In genomic region chr2:109031481-109032228, GRCh38 we compare ENCODE assay signal across 1 cellular context.
TF ChIP-seq lines count a peak whose summit lies in the region.

No MANE protein-coding gene starts in this region.

TF ChIP-seq in HEK293, 187 proteins besides CTCF, POLR2A, EP300 and RAD21 (continued from another document and continues in another):
- TF ChIP-seq ZNF639 (tag by site-specific recombination; IDR thresholded peaks at IDR 0.05) = peak; percentile 11; the same call in 1 of the 2 replicates
- TF ChIP-seq INSM2 (tag by site-specific recombination; IDR thresholded peaks at IDR 0.05) = 0 out of 2 replicates have a peak, but pooled peaks have one; percentile 23
- no peak for TF ChIP-seq ZNF391 (tag by site-specific recombination; IDR thresholded peaks at IDR 0.05; ENCODE audit: borderline replicate concordance, low read depth)
- TF ChIP-seq REST (tag by site-specific recombination; IDR thresholded peaks at IDR 0.05) = peak; percentile 8; the same call in 1 of the 2 replicates
- no peak for TF ChIP-seq TSHZ1 (tag by site-specific recombination; IDR thresholded peaks at IDR 0.05; ENCODE audit: borderline replicate concordance)
- TF ChIP-seq ZNF777 (tag by site-specific recombination; IDR thresholded peaks at IDR 0.05; ENCODE audit: borderline replicate concordance) = no peak
- TF ChIP-seq WT1 (tag by site-specific recombination; IDR thresholded peaks at IDR 0.05) = 0 out of 2 replicates have a peak, but pooled peaks have one; percentile 8
- TF ChIP-seq ZFP37 (tag by site-specific recombination; IDR thresholded peaks at IDR 0.05) = peak; percentile 17; the same call in 1 of the 2 replicates
- no peak for TF ChIP-seq ZNF549 (tag by site-specific recombination; IDR thresholded peaks at IDR 0.05)
- peak; percentile 92 for TF ChIP-seq TCF7L2 (IDR thresholded peaks at IDR 0.05; ENCODE audit: borderline replicate concordance, low read depth, low read length)
- no peak for TF ChIP-seq ZNF48 (tag by site-specific recombination; IDR thresholded peaks at IDR 0.05)
- TF ChIP-seq ZNF274 (IDR thresholded peaks at IDR 0.05; ENCODE audit: low read length) = no peak
- no peak for TF ChIP-seq ZNF274 (tag by site-specific recombination; IDR thresholded peaks at IDR 0.05; ENCODE audit: borderline replicate concordance)
- no peak for TF ChIP-seq ZNF529 (tag by site-specific recombination; IDR thresholded peaks at IDR 0.05; ENCODE audit: insufficient replicate concordance)
- TF ChIP-seq HIC1 (tag by site-specific recombination; IDR thresholded peaks at IDR 0.05) = peak; percentile 82; the same call in 1 of the 2 replicates
- TF ChIP-seq ZNF37A (tag by site-specific recombination; IDR thresholded peaks at IDR 0.05) = no peak
- TF ChIP-seq ZNF10 (tag by site-specific recombination; IDR thresholded peaks at IDR 0.05) = no peak
- peak; percentile 64; the same call in 1 of the 2 replicates for TF ChIP-seq ZNF596 (tag by site-specific recombination; IDR thresholded peaks at IDR 0.05)
- TF ChIP-seq IKZF3 (tag by site-specific recombination; IDR thresholded peaks at IDR 0.05) = peak; percentile 76
- peak; percentile 44; the same call in 1 of the 2 replicates for TF ChIP-seq ZBTB48 (tag by site-specific recombination; IDR thresholded peaks at IDR 0.05)
- no peak for TF ChIP-seq ZNF221 (tag by site-specific recombination; IDR thresholded peaks at IDR 0.05; ENCODE audit: borderline replicate concordance)
- no peak for TF ChIP-seq ZNF280D (tag by site-specific recombination; IDR thresholded peaks at IDR 0.05)
- no peak for TF ChIP-seq ZNF513 (tag by site-specific recombination; IDR thresholded peaks at IDR 0.05)
- TF ChIP-seq KLF10 (tag by site-specific recombination; IDR thresholded peaks at IDR 0.05) = 0 out of 2 replicates have a peak, but pooled peaks have one; percentile 20
- 0 out of 2 replicates have a peak, but pooled peaks have one; percentile 31 for TF ChIP-seq ZNF501 (tag by site-specific recombination; IDR thresholded peaks at IDR 0.05)
- no peak for TF ChIP-seq ZNF416 (tag by site-specific recombination; IDR thresholded peaks at IDR 0.05)
- TF ChIP-seq KLF17 (tag by site-specific recombination; IDR thresholded peaks at IDR 0.05) = no peak
- no peak for TF ChIP-seq ZNF792 (tag by site-specific recombination; IDR thresholded peaks at IDR 0.05)
- TF ChIP-seq ZBTB11 (tag by site-specific recombination; conservative IDR thresholded peaks at IDR 0.05; ENCODE audit: low read depth) = peak; percentile 43; the same call in 1 of the 2 replicates
- TF ChIP-seq ZNF670 (tag by site-specific recombination; IDR thresholded peaks at IDR 0.05; ENCODE audit: low read depth) = no peak
- TF ChIP-seq ZNF169 (tag by site-specific recombination; IDR thresholded peaks at IDR 0.05) = no peak
- TF ChIP-seq ZNF157 (tag by site-specific recombination; IDR thresholded peaks at IDR 0.05) = no peak
- TF ChIP-seq ZNF292 (tag by site-specific recombination; IDR thresholded peaks at IDR 0.05; ENCODE audit: borderline replicate concordance, low read depth) = no peak
- TF ChIP-seq ZNF626 (tag by site-specific recombination; IDR thresholded peaks at IDR 0.05) = no peak
